In the genomic region with DNA sequence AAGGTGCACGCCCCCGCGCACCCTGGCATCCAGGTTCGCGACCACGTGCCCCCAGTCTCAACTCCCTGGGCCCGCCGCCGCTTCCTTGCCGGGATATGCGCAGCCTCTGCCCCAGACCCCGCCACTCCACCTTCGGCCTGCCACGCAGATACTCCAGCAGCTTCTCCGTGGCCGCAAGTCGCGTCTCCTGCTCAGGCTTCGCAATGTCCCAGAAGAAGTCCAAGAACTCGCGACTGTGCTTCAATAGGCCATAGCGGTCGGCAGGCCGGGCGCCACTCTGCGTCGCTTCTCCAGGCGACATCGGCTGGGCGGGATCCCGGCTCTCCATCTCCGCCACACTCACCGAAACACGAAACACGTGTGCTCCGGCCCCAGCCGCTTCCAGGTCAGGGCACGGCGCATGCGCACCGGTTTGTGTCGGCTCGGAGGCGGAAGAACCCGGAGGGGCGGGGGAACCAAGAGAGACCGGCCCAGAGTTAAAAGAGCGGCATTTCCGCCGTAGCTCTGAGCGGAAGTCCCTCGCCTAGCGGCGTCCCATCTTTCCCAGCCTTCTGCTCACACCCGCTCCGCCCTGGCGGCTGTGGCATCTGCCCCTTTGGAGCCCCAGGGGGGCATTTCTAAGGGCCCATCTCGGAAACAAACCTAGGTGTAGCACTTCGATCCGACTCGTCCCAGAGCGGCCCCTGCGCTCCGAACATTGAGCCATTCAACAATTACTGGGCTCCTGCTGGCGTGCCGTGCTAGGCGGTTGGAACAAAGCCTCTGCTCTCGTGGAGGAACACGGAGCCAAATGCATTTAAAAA, we compare ENCODE assay signal across 1 cellular context.
TF ChIP-seq lines count a peak whose summit lies in the region.

A gene with protein sequence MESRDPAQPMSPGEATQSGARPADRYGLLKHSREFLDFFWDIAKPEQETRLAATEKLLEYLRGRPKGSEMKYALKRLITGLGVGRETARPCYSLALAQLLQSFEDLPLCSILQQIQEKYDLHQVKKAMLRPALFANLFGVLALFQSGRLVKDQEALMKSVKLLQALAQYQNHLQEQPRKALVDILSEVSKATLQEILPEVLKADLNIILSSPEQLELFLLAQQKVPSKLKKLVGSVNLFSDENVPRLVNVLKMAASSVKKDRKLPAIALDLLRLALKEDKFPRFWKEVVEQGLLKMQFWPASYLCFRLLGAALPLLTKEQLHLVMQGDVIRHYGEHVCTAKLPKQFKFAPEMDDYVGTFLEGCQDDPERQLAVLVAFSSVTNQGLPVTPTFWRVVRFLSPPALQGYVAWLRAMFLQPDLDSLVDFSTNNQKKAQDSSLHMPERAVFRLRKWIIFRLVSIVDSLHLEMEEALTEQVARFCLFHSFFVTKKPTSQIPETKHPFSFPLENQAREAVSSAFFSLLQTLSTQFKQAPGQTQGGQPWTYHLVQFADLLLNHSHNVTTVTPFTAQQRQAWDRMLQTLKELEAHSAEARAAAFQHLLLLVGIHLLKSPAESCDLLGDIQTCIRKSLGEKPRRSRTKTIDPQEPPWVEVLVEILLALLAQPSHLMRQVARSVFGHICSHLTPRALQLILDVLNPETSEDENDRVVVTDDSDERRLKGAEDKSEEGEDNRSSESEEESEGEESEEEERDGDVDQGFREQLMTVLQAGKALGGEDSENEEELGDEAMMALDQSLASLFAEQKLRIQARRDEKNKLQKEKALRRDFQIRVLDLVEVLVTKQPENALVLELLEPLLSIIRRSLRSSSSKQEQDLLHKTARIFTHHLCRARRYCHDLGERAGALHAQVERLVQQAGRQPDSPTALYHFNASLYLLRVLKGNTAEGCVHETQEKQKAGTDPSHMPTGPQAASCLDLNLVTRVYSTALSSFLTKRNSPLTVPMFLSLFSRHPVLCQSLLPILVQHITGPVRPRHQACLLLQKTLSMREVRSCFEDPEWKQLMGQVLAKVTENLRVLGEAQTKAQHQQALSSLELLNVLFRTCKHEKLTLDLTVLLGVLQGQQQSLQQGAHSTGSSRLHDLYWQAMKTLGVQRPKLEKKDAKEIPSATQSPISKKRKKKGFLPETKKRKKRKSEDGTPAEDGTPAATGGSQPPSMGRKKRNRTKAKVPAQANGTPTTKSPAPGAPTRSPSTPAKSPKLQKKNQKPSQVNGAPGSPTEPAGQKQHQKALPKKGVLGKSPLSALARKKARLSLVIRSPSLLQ (N-terminal part only) (minus strand): TSS at position 388 of the 803 bp plus-strand sequence. CDS start 60 bp downstream, at position 328.

TF ChIP-seq in HepG2, 621 proteins besides CTCF, POLR2A, EP300 and RAD21 (continued from another document and continues in another):
- TF ChIP-seq, protein P1, sequence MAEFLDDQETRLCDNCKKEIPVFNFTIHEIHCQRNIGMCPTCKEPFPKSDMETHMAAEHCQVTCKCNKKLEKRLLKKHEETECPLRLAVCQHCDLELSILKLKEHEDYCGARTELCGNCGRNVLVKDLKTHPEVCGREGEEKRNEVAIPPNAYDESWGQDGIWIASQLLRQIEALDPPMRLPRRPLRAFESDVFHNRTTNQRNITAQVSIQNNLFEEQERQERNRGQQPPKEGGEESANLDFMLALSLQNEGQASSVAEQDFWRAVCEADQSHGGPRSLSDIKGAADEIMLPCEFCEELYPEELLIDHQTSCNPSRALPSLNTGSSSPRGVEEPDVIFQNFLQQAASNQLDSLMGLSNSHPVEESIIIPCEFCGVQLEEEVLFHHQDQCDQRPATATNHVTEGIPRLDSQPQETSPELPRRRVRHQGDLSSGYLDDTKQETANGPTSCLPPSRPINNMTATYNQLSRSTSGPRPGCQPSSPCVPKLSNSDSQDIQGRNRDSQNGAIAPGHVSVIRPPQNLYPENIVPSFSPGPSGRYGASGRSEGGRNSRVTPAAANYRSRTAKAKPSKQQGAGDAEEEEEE (CRISPR knock-in tag; IDR thresholded peaks at IDR 0.05; ENCODE audit: borderline replicate concordance) = no peak
- TF ChIP-seq SMARCC2 (IDR thresholded peaks at IDR 0.05) = no peak
- TF ChIP-seq ZNF761 (CRISPR knock-in tag; conservative IDR thresholded peaks at IDR 0.05) = no peak; the same call in 1 of the 2 replicates
- TF ChIP-seq ZNF777 (CRISPR knock-in tag; IDR thresholded peaks at IDR 0.05) = peak; percentile 49; the same call in 1 of the 2 replicates
- no peak for TF ChIP-seq ZNF546 (CRISPR knock-in tag; conservative IDR thresholded peaks at IDR 0.05)
- TF ChIP-seq YEATS4 (CRISPR knock-in tag; IDR thresholded peaks at IDR 0.05; ENCODE audit: borderline replicate concordance) = peak; percentile 87
- TF ChIP-seq NRL (CRISPR knock-in tag; IDR thresholded peaks at IDR 0.05; ENCODE audit: borderline replicate concordance) = peak; percentile 86; the same call in 1 of the 2 replicates
- TF ChIP-seq TSC22D2 (CRISPR knock-in tag; IDR thresholded peaks at IDR 0.05; ENCODE audit: borderline replicate concordance) = no peak
- TF ChIP-seq SYNCRIP (IDR thresholded peaks at IDR 0.05; ENCODE audit: insufficient read depth, low read depth, low read length) = no peak
- TF ChIP-seq, protein P2, sequence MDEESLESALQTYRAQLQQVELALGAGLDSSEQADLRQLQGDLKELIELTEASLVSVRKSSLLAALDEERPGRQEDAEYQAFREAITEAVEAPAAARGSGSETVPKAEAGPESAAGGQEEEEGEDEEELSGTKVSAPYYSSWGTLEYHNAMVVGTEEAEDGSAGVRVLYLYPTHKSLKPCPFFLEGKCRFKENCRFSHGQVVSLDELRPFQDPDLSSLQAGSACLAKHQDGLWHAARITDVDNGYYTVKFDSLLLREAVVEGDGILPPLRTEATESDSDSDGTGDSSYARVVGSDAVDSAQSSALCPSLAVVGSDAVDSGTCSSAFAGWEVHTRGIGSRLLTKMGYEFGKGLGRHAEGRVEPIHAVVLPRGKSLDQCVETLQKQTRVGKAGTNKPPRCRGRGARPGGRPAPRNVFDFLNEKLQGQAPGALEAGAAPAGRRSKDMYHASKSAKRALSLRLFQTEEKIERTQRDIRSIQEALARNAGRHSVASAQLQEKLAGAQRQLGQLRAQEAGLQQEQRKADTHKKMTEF (CRISPR knock-in tag; IDR thresholded peaks at IDR 0.05) = peak; percentile 85
- TF ChIP-seq ESRRA (CRISPR knock-in tag; IDR thresholded peaks at IDR 0.05; ENCODE audit: low read depth) = peak; percentile 61
- TF ChIP-seq ZSCAN30 (CRISPR knock-in tag; IDR thresholded peaks at IDR 0.05) = no peak
- TF ChIP-seq NCOR1 (IDR thresholded peaks at IDR 0.05; ENCODE audit: borderline replicate concordance, low read length) = no peak
- no peak for TF ChIP-seq IKZF4 (CRISPR knock-in tag; IDR thresholded peaks at IDR 0.05; ENCODE audit: borderline replicate concordance, low read depth, not compliant biosample characterization)
- TF ChIP-seq, protein P3, sequence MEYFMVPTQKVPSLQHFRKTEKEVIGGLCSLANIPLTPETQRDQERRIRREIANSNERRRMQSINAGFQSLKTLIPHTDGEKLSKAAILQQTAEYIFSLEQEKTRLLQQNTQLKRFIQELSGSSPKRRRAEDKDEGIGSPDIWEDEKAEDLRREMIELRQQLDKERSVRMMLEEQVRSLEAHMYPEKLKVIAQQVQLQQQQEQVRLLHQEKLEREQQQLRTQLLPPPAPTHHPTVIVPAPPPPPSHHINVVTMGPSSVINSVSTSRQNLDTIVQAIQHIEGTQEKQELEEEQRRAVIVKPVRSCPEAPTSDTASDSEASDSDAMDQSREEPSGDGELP (IDR thresholded peaks at IDR 0.05; ENCODE audit: borderline replicate concordance, low read depth) = peak; percentile 28; the same call in 1 of the 2 replicates
- no peak for TF ChIP-seq CCAR2 (optimal IDR thresholded peaks at IDR 0.05; ENCODE audit: low read depth, low read length)
- no peak for TF ChIP-seq XBP1 (CRISPR knock-in tag; IDR thresholded peaks at IDR 0.05)
- peak; percentile 58 for TF ChIP-seq TAF15 (IDR thresholded peaks at IDR 0.05; ENCODE audit: low read depth, low read length, poor library complexity, severe bottlenecking)
- TF ChIP-seq NCOA1 (CRISPR knock-in tag; IDR thresholded peaks at IDR 0.05) = 0 out of 2 replicates have a peak, but pooled peaks have one; percentile 66
- no peak for TF ChIP-seq ZNF432 (CRISPR knock-in tag; IDR thresholded peaks at IDR 0.05; ENCODE audit: borderline replicate concordance)
- peak; percentile 77; the same call in 1 of the 2 replicates for TF ChIP-seq KLF9 (CRISPR knock-in tag; IDR thresholded peaks at IDR 0.05; ENCODE audit: low read depth)
- peak; percentile 85 for TF ChIP-seq ZNF124 (CRISPR knock-in tag; IDR thresholded peaks at IDR 0.05)
- TF ChIP-seq, protein P4, sequence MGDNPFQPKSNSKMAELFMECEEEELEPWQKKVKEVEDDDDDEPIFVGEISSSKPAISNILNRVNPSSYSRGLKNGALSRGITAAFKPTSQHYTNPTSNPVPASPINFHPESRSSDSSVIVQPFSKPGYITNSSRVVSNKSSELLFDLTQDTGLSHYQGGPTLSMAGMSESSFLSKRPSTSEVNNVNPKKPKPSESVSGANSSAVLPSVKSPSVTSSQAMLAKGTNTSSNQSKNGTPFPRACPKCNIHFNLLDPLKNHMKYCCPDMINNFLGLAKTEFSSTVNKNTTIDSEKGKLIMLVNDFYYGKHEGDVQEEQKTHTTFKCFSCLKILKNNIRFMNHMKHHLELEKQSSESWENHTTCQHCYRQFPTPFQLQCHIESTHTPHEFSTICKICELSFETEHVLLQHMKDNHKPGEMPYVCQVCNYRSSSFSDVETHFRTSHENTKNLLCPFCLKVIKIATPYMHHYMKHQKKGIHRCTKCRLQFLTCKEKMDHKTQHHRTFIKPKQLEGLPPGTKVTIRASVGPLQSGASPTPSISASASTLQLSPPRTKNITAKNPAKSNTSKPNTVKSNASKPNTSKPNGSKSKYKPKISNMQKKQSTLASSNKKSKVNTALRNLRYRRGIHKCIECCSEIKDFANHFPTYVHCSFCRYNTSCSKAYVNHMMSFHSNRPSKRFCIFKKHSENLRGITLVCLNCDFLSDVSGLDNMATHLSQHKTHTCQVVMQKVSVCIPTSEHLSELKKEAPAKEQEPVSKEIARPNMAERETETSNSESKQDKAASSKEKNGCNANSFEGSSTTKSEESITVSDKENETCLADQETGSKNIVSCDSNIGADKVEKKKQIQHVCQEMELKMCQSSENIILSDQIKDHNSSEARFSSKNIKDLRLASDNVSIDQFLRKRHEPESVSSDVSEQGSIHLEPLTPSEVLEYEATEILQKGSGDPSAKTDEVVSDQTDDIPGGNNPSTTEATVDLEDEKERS (CRISPR knock-in tag; IDR thresholded peaks at IDR 0.05) = peak; percentile 68; the same call in 1 of the 2 replicates
- TF ChIP-seq, protein P5, sequence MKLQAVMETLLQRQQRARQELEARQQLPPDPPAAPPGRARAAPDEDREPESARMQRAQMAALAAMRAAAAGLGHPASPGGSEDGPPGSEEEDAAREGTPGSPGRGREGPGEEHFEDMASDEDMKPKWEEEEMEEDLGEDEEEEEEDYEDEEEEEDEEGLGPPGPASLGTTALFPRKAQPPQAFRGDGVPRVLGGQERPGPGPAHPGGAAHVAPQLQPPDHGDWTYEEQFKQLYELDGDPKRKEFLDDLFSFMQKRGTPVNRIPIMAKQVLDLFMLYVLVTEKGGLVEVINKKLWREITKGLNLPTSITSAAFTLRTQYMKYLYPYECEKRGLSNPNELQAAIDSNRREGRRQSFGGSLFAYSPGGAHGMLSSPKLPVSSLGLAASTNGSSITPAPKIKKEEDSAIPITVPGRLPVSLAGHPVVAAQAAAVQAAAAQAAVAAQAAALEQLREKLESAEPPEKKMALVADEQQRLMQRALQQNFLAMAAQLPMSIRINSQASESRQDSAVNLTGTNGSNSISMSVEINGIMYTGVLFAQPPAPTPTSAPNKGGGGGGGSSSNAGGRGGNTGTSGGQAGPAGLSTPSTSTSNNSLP (IDR thresholded peaks at IDR 0.05; ENCODE audit: low read depth, low read length) = no peak
- TF ChIP-seq ZNF136 (CRISPR knock-in tag; IDR thresholded peaks at IDR 0.05; ENCODE audit: low read depth) = 0 out of 2 replicates have a peak, but pooled peaks have one; percentile 24
- 0 out of 2 replicates have a peak, but pooled peaks have one; percentile 18 for TF ChIP-seq AHR (CRISPR knock-in tag; IDR thresholded peaks at IDR 0.05)
- 0 out of 2 replicates have a peak, but pooled peaks have one; percentile 36 for TF ChIP-seq HOXD1 (CRISPR knock-in tag; IDR thresholded peaks at IDR 0.05)
- TF ChIP-seq ASH2L (IDR thresholded peaks at IDR 0.05; ENCODE audit: insufficient read length, low read depth, low read length) = peak; percentile 57
- peak; percentile 98 for TF ChIP-seq GABPB1 (CRISPR knock-in tag; IDR thresholded peaks at IDR 0.05)
- TF ChIP-seq, protein P6, sequence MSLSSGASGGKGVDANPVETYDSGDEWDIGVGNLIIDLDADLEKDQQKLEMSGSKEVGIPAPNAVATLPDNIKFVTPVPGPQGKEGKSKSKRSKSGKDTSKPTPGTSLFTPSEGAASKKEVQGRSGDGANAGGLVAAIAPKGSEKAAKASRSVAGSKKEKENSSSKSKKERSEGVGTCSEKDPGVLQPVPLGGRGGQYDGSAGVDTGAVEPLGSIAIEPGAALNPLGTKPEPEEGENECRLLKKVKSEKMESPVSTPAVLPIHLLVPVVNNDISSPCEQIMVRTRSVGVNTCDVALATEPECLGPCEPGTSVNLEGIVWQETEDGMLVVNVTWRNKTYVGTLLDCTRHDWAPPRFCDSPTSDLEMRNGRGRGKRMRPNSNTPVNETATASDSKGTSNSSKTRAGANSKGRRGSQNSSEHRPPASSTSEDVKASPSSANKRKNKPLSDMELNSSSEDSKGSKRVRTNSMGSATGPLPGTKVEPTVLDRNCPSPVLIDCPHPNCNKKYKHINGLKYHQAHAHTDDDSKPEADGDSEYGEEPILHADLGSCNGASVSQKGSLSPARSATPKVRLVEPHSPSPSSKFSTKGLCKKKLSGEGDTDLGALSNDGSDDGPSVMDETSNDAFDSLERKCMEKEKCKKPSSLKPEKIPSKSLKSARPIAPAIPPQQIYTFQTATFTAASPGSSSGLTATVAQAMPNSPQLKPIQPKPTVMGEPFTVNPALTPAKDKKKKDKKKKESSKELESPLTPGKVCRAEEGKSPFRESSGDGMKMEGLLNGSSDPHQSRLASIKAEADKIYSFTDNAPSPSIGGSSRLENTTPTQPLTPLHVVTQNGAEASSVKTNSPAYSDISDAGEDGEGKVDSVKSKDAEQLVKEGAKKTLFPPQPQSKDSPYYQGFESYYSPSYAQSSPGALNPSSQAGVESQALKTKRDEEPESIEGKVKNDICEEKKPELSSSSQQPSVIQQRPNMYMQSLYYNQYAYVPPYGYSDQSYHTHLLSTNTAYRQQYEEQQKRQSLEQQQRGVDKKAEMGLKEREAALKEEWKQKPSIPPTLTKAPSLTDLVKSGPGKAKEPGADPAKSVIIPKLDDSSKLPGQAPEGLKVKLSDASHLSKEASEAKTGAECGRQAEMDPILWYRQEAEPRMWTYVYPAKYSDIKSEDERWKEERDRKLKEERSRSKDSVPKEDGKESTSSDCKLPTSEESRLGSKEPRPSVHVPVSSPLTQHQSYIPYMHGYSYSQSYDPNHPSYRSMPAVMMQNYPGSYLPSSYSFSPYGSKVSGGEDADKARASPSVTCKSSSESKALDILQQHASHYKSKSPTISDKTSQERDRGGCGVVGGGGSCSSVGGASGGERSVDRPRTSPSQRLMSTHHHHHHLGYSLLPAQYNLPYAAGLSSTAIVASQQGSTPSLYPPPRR (CRISPR knock-in tag; IDR thresholded peaks at IDR 0.05; ENCODE audit: borderline replicate concordance) = 0 out of 2 replicates have a peak, but pooled peaks have one; percentile 49
